13 cellular contexts compared by ENCODE assay signal in the genomic region with DNA sequence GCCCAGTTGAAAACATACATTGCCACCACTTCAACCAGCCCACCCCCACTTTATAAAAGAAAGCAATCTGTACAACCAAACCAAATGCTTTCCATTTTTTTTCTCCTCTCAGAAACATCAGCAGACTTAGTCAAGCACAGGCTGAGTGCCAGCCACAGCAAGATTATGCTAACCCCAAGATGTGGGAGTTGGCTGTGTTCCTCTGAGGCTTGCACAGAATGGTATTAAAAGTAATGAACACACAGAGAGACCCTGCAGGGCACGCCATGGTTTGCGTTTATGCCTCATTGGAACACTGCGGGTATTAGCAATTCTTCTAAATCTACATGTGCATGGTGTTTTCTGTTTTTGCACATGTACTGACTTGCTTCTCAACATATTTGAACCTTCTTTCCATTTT.
DNase-seq lines count a peak whose midpoint lies in the region; ATAC-seq and TF ChIP-seq lines count a peak whose summit lies in the region.
"Had no signal": no experiment of that assay in that cellular context is flagged by ENCODE, and none has a peak within 500 bp of the region (broad histone marks: within the 10 kb centered on the region; RNA-seq: fewer than 3 reads in every experiment).

No MANE protein-coding gene starts in this region.

- H3K27me3 ChIP-seq in BJ (ENCODE audit: control insufficient read depth, insufficient read depth, low read length) (no peaks in the 10 kb centered on the region), adipocyte (replicated peaks; ENCODE audit: control insufficient read depth, insufficient read depth, low read length) (no peaks in the 10 kb centered on the region)

- H3K36me3 ChIP-seq in BJ (ENCODE audit: control insufficient read depth, insufficient read depth, low read length) (no peaks in the 10 kb centered on the region), adipocyte (ENCODE audit: control insufficient read depth, insufficient read depth, low read length, severe bottlenecking) (no peaks in the 10 kb centered on the region)

- H3K4me3 ChIP-seq in BJ (ENCODE audit: low read depth, low read length) (no peak overlapping the region), adipocyte (ENCODE audit: low read length) (peak overlapping the region; percentile 55)
- H3K4me3 ChIP-seq: mucosa of descending colon had no signal

- intact Hi-C loops in sciatic nerve (cut with DNase I) = no loop called here

- H3K9ac ChIP-seq in adipocyte (ENCODE audit: low read length) = peak overlapping the region; percentile 78

- H3K27me3 Mint-ChIP-seq in naive thymus-derived CD8-positive, alpha-beta T cell = no peaks in the 10 kb centered on the region

- H3K4me1 Mint-ChIP-seq in naive thymus-derived CD8-positive, alpha-beta T cell = no peaks in the 10 kb centered on the region

- CTCF ChIA-PET in BJ (lab: Yijun Ruan, JAX) = no interaction called here

- no peaks in the 10 kb centered on the region for H3K9me3 ChIP-seq in adipocyte (ENCODE audit: control insufficient read depth, low read length)
- H3K9me3 ChIP-seq: mucosa of descending colon had no signal

- ATAC-seq in sciatic nerve (peak; percentile 52), GM21381 (IDR thresholded peaks at IDR 0.05; ENCODE audit: unreplicated experiment) (no peak)
- ATAC-seq in naive thymus-derived CD8-positive, alpha-beta T cell = no peak
- ATAC-seq: HepG2 had no signal

- peaks cover 40% of the 10 kb centered on the region for H3K4me1 ChIP-seq in adipocyte (ENCODE audit: control insufficient read depth, insufficient read depth, low read length)

- peaks cover 0 to 11% (median 6%) of the 10 kb centered on the region in 9 donors for H3K9me3 Mint-ChIP-seq in naive thymus-derived CD8-positive, alpha-beta T cell

- no peak overlapping the region for H3K4me3 Mint-ChIP-seq in naive thymus-derived CD8-positive, alpha-beta T cell

- no peak for TF ChIP-seq CTCF in BJ (IDR thresholded peaks at IDR 0.05; ENCODE audit: insufficient read depth, low read depth, low read length)

- DNase-seq in BJ (ENCODE audit: low read depth) (peak; percentile 31), adipocyte (ENCODE audit: low read depth) (peak; percentile 86), globus pallidus (ENCODE audit: low spot score) (peak; percentile 33), sciatic nerve (ENCODE audit: low spot score) (peak; percentile 71)
- no peak for DNase-seq in effector CD8-positive, alpha-beta T cell (lab: John Stamatoyannopoulos, UW)
- no peak for DNase-seq in naive thymus-derived CD8-positive, alpha-beta T cell
- no peak for DNase-seq in stimulated activated naive CD4-positive, alpha-beta T cell (lab: John Stamatoyannopoulos, UW)
- DNase-seq: activated effector memory CD4-positive, alpha-beta T cell treated with Interleukin-2 at 50 U/mL for 16 hours; Calu3; NCI-H774 had no signal

- POLR2A ChIA-PET in BJ (lab: Charles Lee) = no interaction called here
- POLR2A ChIA-PET in naive thymus-derived CD8-positive, alpha-beta T cell (lab: Charles Lee) = no interaction called here

- no peak overlapping the region for H3K27ac Mint-ChIP-seq in naive thymus-derived CD8-positive, alpha-beta T cell

- no peaks in the 10 kb centered on the region for H3K36me3 Mint-ChIP-seq in naive thymus-derived CD8-positive, alpha-beta T cell

Comparison
In these comparisons a context has a peak if more than half of its experiments do, and no peak if none do; other contexts are left out.
1. DNase-seq: peak in BJ (single experiment), adipocyte (single experiment), globus pallidus (single experiment) and sciatic nerve (single experiment); none in effector CD8-positive, alpha-beta T cell (single experiment), naive thymus-derived CD8-positive, alpha-beta T cell (0 of 10) and stimulated activated naive CD4-positive, alpha-beta T cell (0 of 6).